ENCODE assay signal across 16 cellular contexts in the genomic region with DNA sequence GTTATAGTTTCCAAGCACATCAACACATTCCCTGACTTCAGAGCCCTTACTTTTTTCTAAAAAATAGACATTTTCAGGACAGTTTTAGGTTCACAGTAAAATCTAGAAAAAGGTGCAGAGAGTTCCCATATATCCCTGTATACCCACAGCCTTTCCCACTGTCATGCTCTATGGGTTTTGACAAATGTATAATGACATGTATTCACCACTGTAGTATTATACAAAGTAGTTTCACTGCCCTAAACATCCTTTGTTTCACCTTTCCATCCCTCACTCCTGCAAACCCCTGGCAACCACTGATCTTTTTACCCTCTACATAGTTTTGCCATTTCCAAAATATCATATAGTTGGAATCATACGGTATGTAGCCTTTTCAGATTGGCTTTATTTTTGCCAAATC. TPM values are rescaled to one million over a fixed set of nuclear protein-coding genes. Genes with fewer than 3 reads are reported as not detected.
DNase-seq lines count a peak whose midpoint lies in the region; ATAC-seq, FAIRE-seq and TF ChIP-seq lines count a peak whose summit lies in the region.
"Had no signal": no experiment of that assay in that cellular context is flagged by ENCODE, and none has a peak within 500 bp of the region (broad histone marks: within the 10 kb centered on the region; RNA-seq: fewer than 3 reads in every experiment).

No MANE protein-coding gene starts in this region.

- peak overlapping the region; percentile 31 for H3K27ac Mint-ChIP-seq in activated naive CD8-positive, alpha-beta T cell treated with anti-CD3 and anti-CD28 coated beads, Interleukin-2, amount 50 U/mL, for 24 hours
- H3K27ac Mint-ChIP-seq: IgD-negative memory B cell had no signal

- no peaks in the 10 kb centered on the region for H3K9me3 Mint-ChIP-seq in activated naive CD8-positive, alpha-beta T cell treated with anti-CD3 and anti-CD28 coated beads, Interleukin-2, amount 50 U/mL, for 24 hours
- H3K9me3 Mint-ChIP-seq: CD8-positive, alpha-beta memory T cell; IgD-negative memory B cell had no signal

- H3K27me3 Mint-ChIP-seq in activated naive CD8-positive, alpha-beta T cell treated with anti-CD3 and anti-CD28 coated beads, Interleukin-2, amount 50 U/mL, for 24 hours: no peaks in the 10 kb centered on the region
- H3K27me3 Mint-ChIP-seq: CD8-positive, alpha-beta memory T cell; IgD-negative memory B cell had no signal

- peak; percentile 65 for ATAC-seq in GM18861 (IDR thresholded peaks at IDR 0.05; ENCODE audit: unreplicated experiment)
- peak; percentile 67 for ATAC-seq in HG02759 (IDR thresholded peaks at IDR 0.05; ENCODE audit: unreplicated experiment)
- peak; percentile 68 for ATAC-seq in activated naive CD8-positive, alpha-beta T cell treated with anti-CD3 and anti-CD28 coated beads, Interleukin-2, amount 50 U/mL, for 24 hours
- ATAC-seq in GM21825 (IDR thresholded peaks at IDR 0.05; ENCODE audit: unreplicated experiment): no peak
- no peak for ATAC-seq in GM21528 (IDR thresholded peaks at IDR 0.05; ENCODE audit: low FRiP score, unreplicated experiment)

- peaks cover 51% of the 10 kb centered on the region for H3K36me3 Mint-ChIP-seq in activated naive CD8-positive, alpha-beta T cell treated with anti-CD3 and anti-CD28 coated beads, Interleukin-2, amount 50 U/mL, for 24 hours (ENCODE audit: low read depth)

- no peak overlapping the region for H3K4me3 Mint-ChIP-seq in activated naive CD8-positive, alpha-beta T cell treated with anti-CD3 and anti-CD28 coated beads, Interleukin-2, amount 50 U/mL, for 24 hours
- H3K4me3 Mint-ChIP-seq: CD8-positive, alpha-beta memory T cell; IgD-negative memory B cell had no signal

- TF ChIP-seq POLR2A in GM12892 (IDR thresholded peaks at IDR 0.05; ENCODE audit: low read depth, low read length): no peak

- no peak for DNase-seq in GM12892 (ENCODE audit: insufficient read length)
- no peak for DNase-seq in activated naive CD8-positive, alpha-beta T cell treated with anti-CD3 and anti-CD28 coated beads, Interleukin-2, amount 50 U/mL, for 24 hours
- DNase-seq in NCI-H1930 (lab: John Stamatoyannopoulos, UW): no peak
- DNase-seq: BE2C; CD8-positive, alpha-beta memory T cell; DND-41; GDM1; NCI-H2029; NCI-H524; SHP77 treated with DMSO at 0.1 percent for 48 hours had no signal

- H3K4me1 Mint-ChIP-seq in activated naive CD8-positive, alpha-beta T cell treated with anti-CD3 and anti-CD28 coated beads, Interleukin-2, amount 50 U/mL, for 24 hours: peaks cover 54% of the 10 kb centered on the region

- FAIRE-seq in GM12892 (lab: Jason Lieb, UNC): peak; percentile 84
- FAIRE-seq: H54 had no signal

RNA-seq across cellular contexts. Expression of a gene that starts 15.6 kb away (rescaled TPM):
- polyA plus RNA-seq in GM12892 (2012; ENCODE audit: missing spikeins): 9.2 TPM

Comparison
In these comparisons a context has a peak if more than half of its experiments do, and no peak if none do; other contexts are left out.
1. ATAC-seq: peak in GM18861 (single experiment), HG02759 (single experiment) and activated naive CD8-positive, alpha-beta T cell treated with anti-CD3 and anti-CD28 coated beads, Interleukin-2, amount 50 U/mL, for 24 hours (single experiment); none in GM21825 (single experiment) and GM21528 (single experiment).